In genomic region chr4:143207555-143207954, GRCh38 we compare ENCODE assay signal across 1 cellular context.
TF ChIP-seq lines count a peak whose summit lies in the region.

No MANE protein-coding gene starts in this region.

TF ChIP-seq in H1, 55 proteins besides CTCF, POLR2A, EP300 and RAD21:
- TF ChIP-seq HDAC2 (IDR thresholded peaks at IDR 0.05; ENCODE audit: borderline replicate concordance in 1 of 2, low read depth in 2 of 2, low read length in 2 of 2): no peak
- no peak for TF ChIP-seq EGR1 (IDR thresholded peaks at IDR 0.05; ENCODE audit: borderline replicate concordance, low read depth, low read length)
- TF ChIP-seq JUND (IDR thresholded peaks at IDR 0.05; ENCODE audit: low read length): no peak
- TF ChIP-seq CHD7 (IDR thresholded peaks at IDR 0.05; ENCODE audit: insufficient replicate concordance, low read length): no peak
- no peak for TF ChIP-seq CEBPB (IDR thresholded peaks at IDR 0.05; ENCODE audit: low read depth, low read length)
- no peak for TF ChIP-seq SP2 (IDR thresholded peaks at IDR 0.05; ENCODE audit: low read length)
- TF ChIP-seq TAF1 (IDR thresholded peaks at IDR 0.05; ENCODE audit: low read depth, low read length): no peak
- no peak for TF ChIP-seq SP1 (IDR thresholded peaks at IDR 0.05; ENCODE audit: low read depth, low read length)
- no peak for TF ChIP-seq HDAC6 (IDR thresholded peaks at IDR 0.05; ENCODE audit: low read depth, low read length)
- TF ChIP-seq SRF (IDR thresholded peaks at IDR 0.05; ENCODE audit: low read depth, low read length): no peak
- no peak for TF ChIP-seq CBX5 (IDR thresholded peaks at IDR 0.05; ENCODE audit: low read depth, low read length)
- no peak for TF ChIP-seq BCL11A (IDR thresholded peaks at IDR 0.05; ENCODE audit: low read depth in 2 of 2, low read length in 2 of 2)
